9 cellular contexts compared by ENCODE assay signal in the genomic region with DNA sequence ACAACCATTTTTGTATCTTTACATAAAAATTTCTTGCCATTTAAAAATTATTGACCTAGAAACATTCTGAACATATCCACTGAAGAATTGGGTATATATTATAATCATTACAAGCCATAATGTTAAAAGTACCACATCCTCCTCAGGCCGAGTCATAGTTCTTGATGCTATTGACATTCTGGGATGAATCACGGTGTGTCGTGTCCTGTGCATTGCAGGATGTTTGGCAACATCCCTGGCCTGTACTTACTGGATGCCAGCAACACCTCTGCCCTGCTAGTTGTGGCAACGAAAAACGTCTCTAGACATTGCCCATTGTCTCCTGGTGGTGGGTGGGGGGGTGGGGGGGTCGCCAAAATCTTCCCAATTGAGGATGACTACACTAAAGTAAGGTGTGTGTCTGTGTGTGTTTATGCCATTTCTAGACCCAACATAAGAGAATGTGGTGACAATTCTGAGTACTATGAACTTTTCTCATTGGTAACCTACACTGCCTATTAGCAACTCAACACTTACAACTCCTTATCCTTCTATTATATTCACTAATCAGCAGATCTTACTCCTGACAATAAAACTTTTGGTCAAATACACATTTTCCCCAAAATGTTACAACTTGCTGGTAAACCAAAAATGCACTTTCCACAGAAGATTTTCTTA.
DNase-seq lines count a peak whose midpoint lies in the region; ATAC-seq and TF ChIP-seq lines count a peak whose summit lies in the region.
"Had no signal": no experiment of that assay in that cellular context is flagged by ENCODE, and none has a peak within 500 bp of the region (broad histone marks: within the 10 kb centered on the region; RNA-seq: fewer than 3 reads in every experiment).

No MANE protein-coding gene starts in this region.

- CTCF ChIA-PET in AG04450 (lab: Charles Lee): no interaction called here

- ATAC-seq in lower lobe of right lung: peak in 1 of 2 donors; percentile 40

- no peaks in the 10 kb centered on the region for H3K27me3 ChIP-seq in AG04450 (ENCODE audit: control insufficient read depth, insufficient read depth, low read length)
- H3K27me3 ChIP-seq in ascending aorta: no peaks in the 10 kb centered on the region
- H3K27me3 ChIP-seq in lower lobe of right lung (ENCODE audit: low read depth): no peaks in the 10 kb centered on the region
- no peaks in the 10 kb centered on the region for H3K27me3 ChIP-seq in testis

- intact Hi-C loops in ascending aorta (cut with DNase I): no loop called here
- intact Hi-C loops in lower lobe of right lung (cut with DNase I): no loop called here
- intact Hi-C loops in testis (cut with DNase I; ENCODE audit: low total_unique reads): no loop called here

- no peak for DNase-seq in AG04450 (ENCODE audit: low read depth, low spot score)
- DNase-seq in HK-2 (ENCODE audit: unreplicated experiment): peak; percentile 24
- no peak for DNase-seq in ascending aorta (ENCODE audit: low spot score in 2 of 2)
- no peak for DNase-seq in lower lobe of right lung
- DNase-seq in testis: no peak
- DNase-seq in GM19238 (ENCODE audit: insufficient read length, low spot score): no peak
- DNase-seq in HuH-7 (ENCODE audit: low spot score): no peak
- no peak for DNase-seq in SK-N-DZ (ENCODE audit: low spot score)
- DNase-seq: NK-92 treated with Interleukin-12 subunit alpha and Interleukin-12 subunit beta, amount 100 ng/mL, for 24 hours had no signal

- 73 to 83% methylated on average over 6 of the region's 6 CpGs for WGBS in testis, 2 donors

- TF ChIP-seq CTCF in AG04450 (IDR thresholded peaks at IDR 0.05; ENCODE audit: low read depth, low read length) (no peak), ascending aorta (IDR thresholded peaks at IDR 0.05) (no peak), lower lobe of right lung (IDR thresholded peaks at IDR 0.05) (no peak), testis (IDR thresholded peaks at IDR 0.05) (no peak)

- H3K9me3 ChIP-seq in AG04450 (ENCODE audit: control insufficient read depth, insufficient read depth, low read length) (no peaks in the 10 kb centered on the region), ascending aorta (no peaks in the 10 kb centered on the region), lower lobe of right lung (no peaks in the 10 kb centered on the region), testis (no peaks in the 10 kb centered on the region)

- peaks cover 12 to 24% of the 10 kb centered on the region in 2 donors for H3K36me3 ChIP-seq in ascending aorta
- peaks cover 25% of the 10 kb centered on the region for H3K36me3 ChIP-seq in lower lobe of right lung
- no peaks in the 10 kb centered on the region for H3K36me3 ChIP-seq in testis (ENCODE audit: low read depth, missing control alignments)

- TF ChIP-seq POLR2A in testis (IDR thresholded peaks at IDR 0.05): no peak

- H3K27ac ChIP-seq in AG04450 (ENCODE audit: low read depth, low read length) (peak overlapping the region; percentile 65), ascending aorta (peak overlapping the region; percentile 72), lower lobe of right lung (peak overlapping the region; percentile 37), testis (no peak overlapping the region)

- POLR2A ChIA-PET in AG04450 (lab: Yijun Ruan, JAX): no interaction called here

- no peak overlapping the region for H3K4me3 ChIP-seq in AG04450 (ENCODE audit: low read depth, low read length)
- H3K4me3 ChIP-seq in ascending aorta: no peak overlapping the region
- no peak overlapping the region for H3K4me3 ChIP-seq in lower lobe of right lung
- no peak overlapping the region for H3K4me3 ChIP-seq in testis

- peaks cover 1 to 71% of the 10 kb centered on the region in 2 donors for H3K4me1 ChIP-seq in ascending aorta
- peaks cover 33% of the 10 kb centered on the region for H3K4me1 ChIP-seq in lower lobe of right lung
- H3K4me1 ChIP-seq in testis: peaks cover 9% of the 10 kb centered on the region

Comparison
In these comparisons a context has a peak if more than half of its experiments do, and no peak if none do; other contexts are left out.
1. H3K27ac ChIP-seq: peak in AG04450 (single experiment), ascending aorta (2 of 2) and lower lobe of right lung (single experiment); none in testis (0 of 2).